ENCODE assay signal across 1 cellular context in the genomic region with DNA sequence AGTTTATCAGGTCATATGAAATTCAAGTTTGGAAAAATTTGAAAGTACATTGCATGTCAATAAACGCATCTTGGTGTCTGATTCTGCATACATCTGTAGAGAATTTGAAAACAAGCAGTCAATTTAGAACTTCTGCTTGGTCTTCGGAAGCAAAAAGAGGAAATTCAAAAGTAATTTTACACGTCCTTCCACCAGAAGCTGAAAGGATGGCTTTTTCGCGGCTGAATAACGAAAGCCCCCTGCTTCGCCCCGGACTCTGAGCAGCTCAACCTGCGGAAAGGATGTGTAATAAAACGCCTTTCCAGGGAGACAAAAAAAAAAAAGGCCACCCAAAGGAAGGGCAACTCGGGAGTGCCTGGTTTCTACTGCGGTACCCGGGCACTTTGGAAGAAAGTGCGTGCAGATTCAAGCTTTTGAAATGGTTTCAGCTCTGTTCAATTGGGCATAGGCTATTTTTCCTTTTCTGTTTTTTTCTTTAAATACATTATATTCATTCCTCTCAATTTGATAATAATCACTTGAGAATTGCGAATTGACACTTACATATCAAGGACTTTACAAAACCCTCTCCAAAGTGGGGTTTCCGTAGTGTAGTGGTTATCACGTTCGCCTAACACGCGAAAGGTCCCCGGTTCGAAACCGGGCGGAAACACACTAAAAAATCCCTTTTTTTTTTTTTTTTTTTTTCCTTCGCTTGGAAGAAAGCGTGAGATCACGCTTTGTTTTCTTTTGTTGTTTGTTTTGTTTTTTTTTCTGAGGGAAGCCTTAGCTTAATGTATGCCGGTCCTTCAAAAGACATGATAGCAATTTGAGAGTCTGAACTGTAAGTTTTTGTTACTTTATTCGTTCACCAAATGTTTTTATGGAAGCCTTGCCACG.
A peak's percentile ranks its signal among the peaks of the same experiment; 100 is the strongest.
TF ChIP-seq lines count a peak whose summit lies in the region.

No MANE protein-coding gene starts in this region.

TF ChIP-seq in SK-N-SH, 30 proteins besides CTCF, POLR2A, EP300 and RAD21:
- TF ChIP-seq, protein P1, sequence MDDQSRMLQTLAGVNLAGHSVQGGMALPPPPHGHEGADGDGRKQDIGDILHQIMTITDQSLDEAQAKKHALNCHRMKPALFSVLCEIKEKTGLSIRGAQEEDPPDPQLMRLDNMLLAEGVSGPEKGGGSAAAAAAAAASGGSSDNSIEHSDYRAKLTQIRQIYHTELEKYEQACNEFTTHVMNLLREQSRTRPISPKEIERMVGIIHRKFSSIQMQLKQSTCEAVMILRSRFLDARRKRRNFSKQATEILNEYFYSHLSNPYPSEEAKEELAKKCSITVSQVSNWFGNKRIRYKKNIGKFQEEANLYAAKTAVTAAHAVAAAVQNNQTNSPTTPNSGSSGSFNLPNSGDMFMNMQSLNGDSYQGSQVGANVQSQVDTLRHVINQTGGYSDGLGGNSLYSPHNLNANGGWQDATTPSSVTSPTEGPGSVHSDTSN (IDR thresholded peaks at IDR 0.05), result no peak
- TF ChIP-seq, protein P2, sequence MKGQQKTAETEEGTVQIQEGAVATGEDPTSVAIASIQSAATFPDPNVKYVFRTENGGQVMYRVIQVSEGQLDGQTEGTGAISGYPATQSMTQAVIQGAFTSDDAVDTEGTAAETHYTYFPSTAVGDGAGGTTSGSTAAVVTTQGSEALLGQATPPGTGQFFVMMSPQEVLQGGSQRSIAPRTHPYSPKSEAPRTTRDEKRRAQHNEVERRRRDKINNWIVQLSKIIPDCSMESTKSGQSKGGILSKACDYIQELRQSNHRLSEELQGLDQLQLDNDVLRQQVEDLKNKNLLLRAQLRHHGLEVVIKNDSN (IDR thresholded peaks at IDR 0.05; ENCODE audit: borderline replicate concordance, low read depth), result no peak
- TF ChIP-seq FOSL2 (IDR thresholded peaks at IDR 0.05; ENCODE audit: borderline replicate concordance, low read depth) (peak; percentile 68; the same call in 1 of the 2 replicates), EZH2phosphoT487 (IDR thresholded peaks at IDR 0.05; ENCODE audit: borderline replicate concordance, low read depth) (no peak), MEF2A (IDR thresholded peaks at IDR 0.05; ENCODE audit: borderline replicate concordance, low read depth) (no peak), CHD2 (IDR thresholded peaks at IDR 0.05; ENCODE audit: low read length, partially characterized antibody) (peak; percentile 9), TEAD4 (IDR thresholded peaks at IDR 0.05; ENCODE audit: borderline replicate concordance, insufficient read depth) (peak; percentile 89; the same call in 1 of the 2 replicates), RFX5 (IDR thresholded peaks at IDR 0.05; ENCODE audit: low read length) (no peak), NFIC (IDR thresholded peaks at IDR 0.05; ENCODE audit: borderline replicate concordance) (no peak), NRF1 (IDR thresholded peaks at IDR 0.05; ENCODE audit: low read depth, low read length) (no peak), TCF12 (IDR thresholded peaks at IDR 0.05) (peak; percentile 7; the same call in 1 of the 2 replicates), MXI1 (IDR thresholded peaks at IDR 0.05; ENCODE audit: low read depth, low read length) (peak; percentile 94; the same call in 1 of the 2 replicates), RCOR1 (IDR thresholded peaks at IDR 0.05; ENCODE audit: low read length) (no peak), GABPA (IDR thresholded peaks at IDR 0.05; ENCODE audit: low read depth) (no peak), FOXM1 (IDR thresholded peaks at IDR 0.05; ENCODE audit: low read depth) (no peak), TAF1 (IDR thresholded peaks at IDR 0.05; ENCODE audit: borderline replicate concordance, low read depth, low read length) (no peak; the same call in 1 of the 2 replicates), POLR2AphosphoS5 (IDR thresholded peaks at IDR 0.05; ENCODE audit: low read depth, low read length) (no peak), SIN3A (IDR thresholded peaks at IDR 0.05; ENCODE audit: borderline replicate concordance, low read depth, low read length) (no peak), FOXJ3 (CRISPR knock-in tag; IDR thresholded peaks at IDR 0.05) (no peak), JUND (IDR thresholded peaks at IDR 0.05) (no peak), GATA2 (CRISPR knock-in tag; IDR thresholded peaks at IDR 0.05) (peak; percentile 72), SMC3 (IDR thresholded peaks at IDR 0.05; ENCODE audit: low read depth, low read length) (no peak), ELF1 (IDR thresholded peaks at IDR 0.05) (no peak), YY1 (IDR thresholded peaks at IDR 0.05; ENCODE audit: low read depth) (peak; percentile 66; the same call in 1 of the 2 replicates), RXRA (IDR thresholded peaks at IDR 0.05; ENCODE audit: borderline replicate concordance, low read depth) (no peak)
- TF ChIP-seq, protein P3, sequence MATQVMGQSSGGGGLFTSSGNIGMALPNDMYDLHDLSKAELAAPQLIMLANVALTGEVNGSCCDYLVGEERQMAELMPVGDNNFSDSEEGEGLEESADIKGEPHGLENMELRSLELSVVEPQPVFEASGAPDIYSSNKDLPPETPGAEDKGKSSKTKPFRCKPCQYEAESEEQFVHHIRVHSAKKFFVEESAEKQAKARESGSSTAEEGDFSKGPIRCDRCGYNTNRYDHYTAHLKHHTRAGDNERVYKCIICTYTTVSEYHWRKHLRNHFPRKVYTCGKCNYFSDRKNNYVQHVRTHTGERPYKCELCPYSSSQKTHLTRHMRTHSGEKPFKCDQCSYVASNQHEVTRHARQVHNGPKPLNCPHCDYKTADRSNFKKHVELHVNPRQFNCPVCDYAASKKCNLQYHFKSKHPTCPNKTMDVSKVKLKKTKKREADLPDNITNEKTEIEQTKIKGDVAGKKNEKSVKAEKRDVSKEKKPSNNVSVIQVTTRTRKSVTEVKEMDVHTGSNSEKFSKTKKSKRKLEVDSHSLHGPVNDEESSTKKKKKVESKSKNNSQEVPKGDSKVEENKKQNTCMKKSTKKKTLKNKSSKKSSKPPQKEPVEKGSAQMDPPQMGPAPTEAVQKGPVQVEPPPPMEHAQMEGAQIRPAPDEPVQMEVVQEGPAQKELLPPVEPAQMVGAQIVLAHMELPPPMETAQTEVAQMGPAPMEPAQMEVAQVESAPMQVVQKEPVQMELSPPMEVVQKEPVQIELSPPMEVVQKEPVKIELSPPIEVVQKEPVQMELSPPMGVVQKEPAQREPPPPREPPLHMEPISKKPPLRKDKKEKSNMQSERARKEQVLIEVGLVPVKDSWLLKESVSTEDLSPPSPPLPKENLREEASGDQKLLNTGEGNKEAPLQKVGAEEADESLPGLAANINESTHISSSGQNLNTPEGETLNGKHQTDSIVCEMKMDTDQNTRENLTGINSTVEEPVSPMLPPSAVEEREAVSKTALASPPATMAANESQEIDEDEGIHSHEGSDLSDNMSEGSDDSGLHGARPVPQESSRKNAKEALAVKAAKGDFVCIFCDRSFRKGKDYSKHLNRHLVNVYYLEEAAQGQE (IDR thresholded peaks at IDR 0.05; ENCODE audit: low read depth, low read length), result no peak
- TF ChIP-seq, protein P4, sequence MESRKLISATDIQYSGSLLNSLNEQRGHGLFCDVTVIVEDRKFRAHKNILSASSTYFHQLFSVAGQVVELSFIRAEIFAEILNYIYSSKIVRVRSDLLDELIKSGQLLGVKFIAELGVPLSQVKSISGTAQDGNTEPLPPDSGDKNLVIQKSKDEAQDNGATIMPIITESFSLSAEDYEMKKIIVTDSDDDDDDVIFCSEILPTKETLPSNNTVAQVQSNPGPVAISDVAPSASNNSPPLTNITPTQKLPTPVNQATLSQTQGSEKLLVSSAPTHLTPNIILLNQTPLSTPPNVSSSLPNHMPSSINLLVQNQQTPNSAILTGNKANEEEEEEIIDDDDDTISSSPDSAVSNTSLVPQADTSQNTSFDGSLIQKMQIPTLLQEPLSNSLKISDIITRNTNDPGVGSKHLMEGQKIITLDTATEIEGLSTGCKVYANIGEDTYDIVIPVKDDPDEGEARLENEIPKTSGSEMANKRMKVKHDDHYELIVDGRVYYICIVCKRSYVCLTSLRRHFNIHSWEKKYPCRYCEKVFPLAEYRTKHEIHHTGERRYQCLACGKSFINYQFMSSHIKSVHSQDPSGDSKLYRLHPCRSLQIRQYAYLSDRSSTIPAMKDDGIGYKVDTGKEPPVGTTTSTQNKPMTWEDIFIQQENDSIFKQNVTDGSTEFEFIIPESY (IDR thresholded peaks at IDR 0.05; ENCODE audit: borderline replicate concordance, low read depth), result no peak
- TF ChIP-seq, protein P5, sequence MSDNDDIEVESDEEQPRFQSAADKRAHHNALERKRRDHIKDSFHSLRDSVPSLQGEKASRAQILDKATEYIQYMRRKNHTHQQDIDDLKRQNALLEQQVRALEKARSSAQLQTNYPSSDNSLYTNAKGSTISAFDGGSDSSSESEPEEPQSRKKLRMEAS (IDR thresholded peaks at IDR 0.05; ENCODE audit: low read depth), result no peak; the same call in none of the 2 replicates
- TF ChIP-seq, protein P6, sequence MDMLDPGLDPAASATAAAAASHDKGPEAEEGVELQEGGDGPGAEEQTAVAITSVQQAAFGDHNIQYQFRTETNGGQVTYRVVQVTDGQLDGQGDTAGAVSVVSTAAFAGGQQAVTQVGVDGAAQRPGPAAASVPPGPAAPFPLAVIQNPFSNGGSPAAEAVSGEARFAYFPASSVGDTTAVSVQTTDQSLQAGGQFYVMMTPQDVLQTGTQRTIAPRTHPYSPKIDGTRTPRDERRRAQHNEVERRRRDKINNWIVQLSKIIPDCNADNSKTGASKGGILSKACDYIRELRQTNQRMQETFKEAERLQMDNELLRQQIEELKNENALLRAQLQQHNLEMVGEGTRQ (IDR thresholded peaks at IDR 0.05; ENCODE audit: borderline replicate concordance, low read depth, low read length), result no peak
- TF ChIP-seq, protein P7, sequence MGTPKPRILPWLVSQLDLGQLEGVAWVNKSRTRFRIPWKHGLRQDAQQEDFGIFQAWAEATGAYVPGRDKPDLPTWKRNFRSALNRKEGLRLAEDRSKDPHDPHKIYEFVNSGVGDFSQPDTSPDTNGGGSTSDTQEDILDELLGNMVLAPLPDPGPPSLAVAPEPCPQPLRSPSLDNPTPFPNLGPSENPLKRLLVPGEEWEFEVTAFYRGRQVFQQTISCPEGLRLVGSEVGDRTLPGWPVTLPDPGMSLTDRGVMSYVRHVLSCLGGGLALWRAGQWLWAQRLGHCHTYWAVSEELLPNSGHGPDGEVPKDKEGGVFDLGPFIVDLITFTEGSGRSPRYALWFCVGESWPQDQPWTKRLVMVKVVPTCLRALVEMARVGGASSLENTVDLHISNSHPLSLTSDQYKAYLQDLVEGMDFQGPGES (IDR thresholded peaks at IDR 0.05; ENCODE audit: low read depth, low read length), result no peak
TF ChIP-seq in SK-N-SH: peak in this region for 7.
